ENCODE assay signal across 20 cellular contexts in genomic region chr2:68475110-68475509, GRCh38. TPM values are rescaled to one million over a fixed set of nuclear protein-coding genes. Genes with fewer than 3 reads are reported as not detected.
DNase-seq lines count a peak whose midpoint lies in the region; ATAC-seq, FAIRE-seq and TF ChIP-seq lines count a peak whose summit lies in the region.
"Had no signal": no experiment of that assay in that cellular context is flagged by ENCODE, and none has a peak within 500 bp of the region (broad histone marks: within the 10 kb centered on the region; RNA-seq: fewer than 3 reads in every experiment).

No MANE protein-coding gene starts in this region.

- TF ChIP-seq RAD21 in K562 (CRISPR knock-in tag; conservative IDR thresholded peaks at IDR 0.05 in 1 of 2, IDR thresholded peaks at IDR 0.05 in 1 of 2), result no peak

- no peaks in the 10 kb centered on the region for H3K27me3 ChIP-seq in K562 (ENCODE audit: control insufficient read depth in 2 of 2, insufficient read depth in 2 of 2, low read length in 2 of 2)
- H3K27me3 ChIP-seq: SJSA1 had no signal

- ATAC-seq in K562, result no peak
- ATAC-seq in left colon, result peak; percentile 42
- ATAC-seq in GM18858 (IDR thresholded peaks at IDR 0.05; ENCODE audit: unreplicated experiment), result no peak
- ATAC-seq: GM23338, Right ventricle myocardium inferior had no signal

- no peaks in the 10 kb centered on the region for H3K36me3 ChIP-seq in K562 (ENCODE audit: control insufficient read depth, insufficient read depth, low read length)
- H3K36me3 ChIP-seq: HAP-1, SJSA1 had no signal

- no peaks in the 10 kb centered on the region for H3K79me2 ChIP-seq in K562 (ENCODE audit: control insufficient read depth, insufficient read depth, low read length)

- H3K27ac ChIP-seq in K562 (ENCODE audit: extremely low read depth, low read depth, low read length), result no peak overlapping the region
- H3K27ac ChIP-seq: SJSA1 had no signal

- H3K4me2 ChIP-seq in K562 (ENCODE audit: insufficient read depth, low read length), result no peak overlapping the region
- H3K4me2 ChIP-seq: GM23338 had no signal

- TF ChIP-seq CTCF in Calu3 (IDR thresholded peaks at IDR 0.05; ENCODE audit: unreplicated experiment), result no peak
- no peak for TF ChIP-seq CTCF in LNCaP clone FGC (IDR thresholded peaks at IDR 0.05; ENCODE audit: control insufficient read depth, extremely low read depth, insufficient read depth)
- no peak for TF ChIP-seq CTCF in K562 (IDR thresholded peaks at IDR 0.05 in 2 of 3, conservative IDR thresholded peaks at IDR 0.05 in 1 of 3; ENCODE audit: insufficient read depth in 2 of 3, low read depth in 1 of 3, low read length in 3 of 3)
- no peak for TF ChIP-seq CTCF in glutamatergic neuron (IDR thresholded peaks at IDR 0.05; ENCODE audit: partially characterized antibody, unreplicated experiment)

- H3K9me3 ChIP-seq in K562 (replicated peaks; ENCODE audit: control insufficient read depth, insufficient read depth, low read depth, low read length), result no peaks in the 10 kb centered on the region
- H3K9me3 ChIP-seq: HAP-1, SJSA1 had no signal

- FAIRE-seq in K562 (lab: Jason Lieb, UNC), result no peak
- FAIRE-seq: D721Med had no signal

- POLR2A ChIA-PET in K562 (lab: Yijun Ruan, JAX), result no interaction called here

- H3K9me1 ChIP-seq in K562 (ENCODE audit: control insufficient read depth, insufficient read depth, low read length), result no peaks in the 10 kb centered on the region

- peaks cover 0 to 5% of the 10 kb centered on the region in 2 experiments; a peak in 3 of 5 replicates for H3K4me1 ChIP-seq in K562 (replicated peaks in 1 of 2; ENCODE audit: control insufficient read depth in 2 of 2, insufficient read depth in 2 of 2, low read length in 2 of 2)
- H3K4me1 ChIP-seq: SJSA1 had no signal

- H3K36me3 Mint-ChIP-seq in Calu3 (ENCODE audit: insufficient read depth, unreplicated experiment) (no peaks in the 10 kb centered on the region), glutamatergic neuron (ENCODE audit: unreplicated experiment) (no peaks in the 10 kb centered on the region)

- peak; percentile 34 for DNase-seq in Calu3
- peak; percentile 27 for DNase-seq in LNCaP clone FGC (ENCODE audit: low read depth)
- no peak for DNase-seq in K562 (ENCODE audit: extremely low read depth in 1 of 4, low spot score in 3 of 4)
- no peak for DNase-seq in left colon
- no peak for DNase-seq in glutamatergic neuron
- DNase-seq in occipital lobe (lab: John Stamatoyannopoulos, UW), result no peak
- DNase-seq in NCI-H1417 treated with DMSO at 0.1 percent for 48 hours (lab: John Stamatoyannopoulos, UW), result no peak
- DNase-seq: DMS79 treated with DMSO at 0.1 percent for 48 hours, NCI-H1092, NCI-H2029 treated with DMSO at 0.1 percent for 48 hours, NCI-H2171, NCI-H524 treated with DMSO at 0.1 percent for 48 hours, NCI-H82 had no signal

- H2AFZ ChIP-seq in K562 (ENCODE audit: low read depth, low read length), result no peak overlapping the region
- H2AFZ ChIP-seq: GM23338 had no signal

- CTCF ChIA-PET in Calu3 (lab: Charles Lee), result interaction anchor here (1.4 kb wide), 1 partner anchor 13 kb away, joined by 3 read pairs; no protein-coding TSS in a partner anchor
- CTCF ChIA-PET in K562 (lab: Yijun Ruan, JAX; ENCODE audit: low intra/inter-chr PET ratio), result no interaction called here

- peaks cover 3% of the 10 kb centered on the region for H3K4me1 Mint-ChIP-seq in Calu3 (ENCODE audit: low read depth, unreplicated experiment)
- no peaks in the 10 kb centered on the region for H3K4me1 Mint-ChIP-seq in glutamatergic neuron (ENCODE audit: low read depth, unreplicated experiment)
- H3K4me1 Mint-ChIP-seq: GM23338 had no signal

- in situ Hi-C loops in K562 (cut with MboI), result loop anchor here (25.0 kb wide), 1 partner anchor 162 kb away; the partner anchor contains the start of gene PROKR1

- H3K27me3 Mint-ChIP-seq in Calu3 (ENCODE audit: unreplicated experiment) (no peaks in the 10 kb centered on the region), glutamatergic neuron (ENCODE audit: unreplicated experiment) (no peaks in the 10 kb centered on the region)

- no peak overlapping the region for H3K4me3 Mint-ChIP-seq in Calu3 (ENCODE audit: low read depth, unreplicated experiment)
- no peak overlapping the region for H3K4me3 Mint-ChIP-seq in glutamatergic neuron (ENCODE audit: unreplicated experiment)
- H3K4me3 Mint-ChIP-seq: CD14-positive monocyte, GM23338 had no signal

- H3K27ac Mint-ChIP-seq in Calu3 (ENCODE audit: unreplicated experiment), result peak overlapping the region; percentile 37
- no peak overlapping the region for H3K27ac Mint-ChIP-seq in glutamatergic neuron (ENCODE audit: unreplicated experiment)
- H3K27ac Mint-ChIP-seq: GM23338 had no signal

- TF ChIP-seq POLR2A in K562 (conservative IDR thresholded peaks at IDR 0.05), result no peak

- H3K4me3 ChIP-seq in LNCaP clone FGC (ENCODE audit: low read depth, low read length) (no peak overlapping the region), K562 (no peak overlapping the region)
- H3K4me3 ChIP-seq: GM23338, HAP-1, SJSA1 had no signal

- intact Hi-C loops in Calu3 (cut with micrococcal nuclease; ENCODE audit: unreplicated experiment) (no loop called here), K562 (cut with micrococcal nuclease) (no loop called here), left colon (cut with DNase I, micrococcal nuclease) (no loop called here)

- BruUV-seq in Calu3 (replicated peaks; lab: Mats Ljungman, UMichigan) (no TSS peak), K562 (replicated peaks; lab: Mats Ljungman, UMichigan) (no TSS peak)

- H3K9ac ChIP-seq in K562 (ENCODE audit: insufficient read depth in 1 of 2, low read depth in 2 of 2, low read length in 2 of 2), result no peak overlapping the region

- no peaks in the 10 kb centered on the region for H4K20me1 ChIP-seq in K562 (replicated peaks; ENCODE audit: control insufficient read depth, insufficient read depth, low read length)

- H3K9me3 Mint-ChIP-seq in Calu3 (ENCODE audit: low read depth, unreplicated experiment), result no peaks in the 10 kb centered on the region
- no peaks in the 10 kb centered on the region for H3K9me3 Mint-ChIP-seq in glutamatergic neuron (ENCODE audit: unreplicated experiment)
- H3K9me3 Mint-ChIP-seq: GM23338 had no signal

- TF ChIP-seq EP300 in K562 (IDR thresholded peaks at IDR 0.05; ENCODE audit: low read length), result no peak

TF ChIP-seq in K562, 482 proteins besides CTCF, POLR2A, EP300 and RAD21 (continues in another document):
- TF ChIP-seq CEBPG (CRISPR knock-in tag; IDR thresholded peaks at IDR 0.05), result no peak
- TF ChIP-seq CEBPG (tag; conservative IDR thresholded peaks at IDR 0.05 in 1 of 2, IDR thresholded peaks at IDR 0.05 in 1 of 2), result peak in 1 of 2 experiments; percentile 52; a peak in 2 of 4 replicates
- TF ChIP-seq POLR2H (tag; IDR thresholded peaks at IDR 0.05; ENCODE audit: low read depth), result no peak
- no peak for TF ChIP-seq SMC3 (conservative IDR thresholded peaks at IDR 0.05; ENCODE audit: insufficient read depth, low read depth, low read length)
- no peak for TF ChIP-seq ZNF134 (CRISPR knock-in tag; conservative IDR thresholded peaks at IDR 0.05)
- TF ChIP-seq C11orf30 (IDR thresholded peaks at IDR 0.05; ENCODE audit: low read depth), result peak; percentile 51
- TF ChIP-seq SNIP1 (IDR thresholded peaks at IDR 0.05; ENCODE audit: low read depth), result no peak
- no peak for TF ChIP-seq ZNF561 (CRISPR knock-in tag; conservative IDR thresholded peaks at IDR 0.05)
- no peak for TF ChIP-seq ERF (CRISPR knock-in tag; IDR thresholded peaks at IDR 0.05)

RNA-seq across cellular contexts. Expression of gene APLF, which starts 7.7 kb away (rescaled TPM):
- 4.2 and 4.5 TPM in 2 replicates for total RNA-seq in Calu3 (2022)
- 0.81 and 1.8 TPM in 2 replicates for total RNA-seq in K562 (2011; cell fraction: chromatin; rRNA removed; ENCODE audit: low replicate concordance)
- total RNA-seq in K562 (2011; cell fraction: nucleolus; rRNA removed), result 0.26 and 0.33 TPM in 2 replicates
- total RNA-seq in K562 (2011; cell fraction: nucleoplasm; rRNA removed), result 0.46 and 0.81 TPM in 2 replicates
- total RNA-seq in K562 (2014; rRNA removed), result 0.32 and 1.3 TPM in 2 replicates
- 0.84 and 1.1 TPM in 2 replicates for total RNA-seq in K562 (2014; rRNA removed; fragmentation: Illumina TruSeq; extraction: Trizol)
- total RNA-seq in K562 (2015; rRNA removed; fragmentation: Illumina TruSeq; extraction: Trizol), result 0.90 and 1.1 TPM in 2 replicates
- 0.67 and 0.71 TPM in 2 replicates for total RNA-seq in K562 (2021)
- polyA plus RNA-seq in K562 (2011; rRNA removed), result 0.34 and 0.72 TPM in 2 replicates
- polyA plus RNA-seq in K562 (2011; cell fraction: cytosol; rRNA removed), result 0.13 and 0.30 TPM in 2 replicates
- polyA plus RNA-seq in K562 (2011; cell fraction: nucleus; rRNA removed), result 0.41 and 0.45 TPM in 2 replicates
- polyA plus RNA-seq in K562 (2012), result 0.77 and 1.8 TPM in 2 replicates
- polyA plus RNA-seq in K562 (2014; fragmentation: Illumina TruSeq; extraction: Trizol), result 0.51 and 0.77 TPM in 2 replicates
- polyA plus RNA-seq in K562 (2014; fragmentation: Nextera tagmentation; extraction: Ambion mirVana), result under 1 TPM; 0.07 to 0.15 TPM
- 0.45 TPM in 2 replicates for polyA plus RNA-seq in K562 (2014; rRNA removed)
- 1.5 and 2.2 TPM in 2 replicates for polyA minus RNA-seq in K562 (2011; rRNA and poly(A)+ RNA removed)
- 0.46 and 0.76 TPM in 2 replicates for polyA minus RNA-seq in K562 (2011; cell fraction: cytosol; rRNA and poly(A)+ RNA removed)
- polyA minus RNA-seq in K562 (2011; cell fraction: nucleus; rRNA and poly(A)+ RNA removed), result 1.2 and 1.3 TPM in 2 replicates
- 1 to 10 TPM; 1.3 to 3.4 TPM for total RNA-seq in left colon
- 4.4 TPM for total RNA-seq in glutamatergic neuron (ENCODE audit: unreplicated experiment)
- total RNA-seq in occipital lobe, result 12.3 TPM

RNA-seq across cellular contexts. Expression of gene FBXO48, which starts 8.0 kb away (rescaled TPM):
- total RNA-seq in Calu3 (2022) (2.4 and 2.5 TPM in 2 replicates), K562 (2014; rRNA removed) (0.24 and 0.36 TPM in 2 replicates), K562 (2014; rRNA removed; fragmentation: Illumina TruSeq; extraction: Trizol) (0.73 and 0.93 TPM in 2 replicates), K562 (2015; rRNA removed; fragmentation: Illumina TruSeq; extraction: Trizol) (0.58 and 0.64 TPM in 2 replicates), K562 (2021) (0.64 and 0.65 TPM in 2 replicates), left colon (1 to 10 TPM; 1.5 to 2.1 TPM), glutamatergic neuron (ENCODE audit: unreplicated experiment) (0.81 TPM), occipital lobe (0.94 TPM)
- 0.79 and 1.4 TPM in 2 replicates for total RNA-seq in K562 (2011; cell fraction: chromatin; rRNA removed; ENCODE audit: low replicate concordance)
- 0.79 and 0.83 TPM in 2 replicates for total RNA-seq in K562 (2011; cell fraction: nucleolus; rRNA removed)
- total RNA-seq in K562 (2011; cell fraction: nucleoplasm; rRNA removed), result 1.5 and 3.9 TPM in 2 replicates
- polyA plus RNA-seq in K562 (2011; rRNA removed) (1.2 and 1.8 TPM in 2 replicates), K562 (2014; fragmentation: Illumina TruSeq; extraction: Trizol) (0.90 and 0.97 TPM in 2 replicates), K562 (2014; fragmentation: Nextera tagmentation; extraction: Ambion mirVana) (under 1 TPM; 0.74 to 0.79 TPM), K562 (2014; rRNA removed) (0.69 and 0.84 TPM in 2 replicates)
- 0.51 and 0.77 TPM in 2 replicates for polyA plus RNA-seq in K562 (2011; cell fraction: cytosol; rRNA removed)
- polyA plus RNA-seq in K562 (2011; cell fraction: nucleus; rRNA removed), result 0.65 and 0.95 TPM in 2 replicates
- polyA plus RNA-seq in K562 (2012), result 0.39 and 1.1 TPM in 2 replicates
- 1.0 and 1.4 TPM in 2 replicates for polyA minus RNA-seq in K562 (2011; rRNA and poly(A)+ RNA removed)
- 0.48 TPM in 1 of 2 replicates, not detected in the other for polyA minus RNA-seq in K562 (2011; cell fraction: cytosol; rRNA and poly(A)+ RNA removed)
- polyA minus RNA-seq in K562 (2011; cell fraction: nucleus; rRNA and poly(A)+ RNA removed), result 0.78 and 0.81 TPM in 2 replicates

Comparison
In these comparisons a context has a peak if more than half of its experiments do, and no peak if none do; other contexts are left out.
1. DNase-seq: peak in Calu3 (single experiment) and LNCaP clone FGC (single experiment); none in K562 (0 of 4), left colon (0 of 2), glutamatergic neuron (single experiment), occipital lobe (single experiment) and NCI-H1417 treated with DMSO at 0.1 percent for 48 hours (single experiment).